Comparison of ENCODE assay signal across 8 cellular contexts in genomic region chr4:139085141-139085540, GRCh38.
DNase-seq lines count a peak whose midpoint lies in the region; ATAC-seq and TF ChIP-seq lines count a peak whose summit lies in the region.

No MANE protein-coding gene starts in this region.

- H3K9ac ChIP-seq in H9 (ENCODE audit: extremely low read depth, insufficient read length, low read length), result no peak overlapping the region

- H3K27ac Mint-ChIP-seq in H9, result peak overlapping the region; percentile 92 to 98 (median 96); a peak in 4 of 7 replicates
- H3K27ac Mint-ChIP-seq in activated T-helper 2 cell treated with anti-CD3 and anti-CD28 coated beads, Interferon-gamma antibody, Interleukin-2, Interleukin-4, amounts not matched to agents 10 μg/mL and 5 μg/mL and 100 μg/mL, durations not matched to agents 14 hours and 24 hours and 36 hours, result no peak overlapping the region

- no peaks in the 10 kb centered on the region for H3K79me1 ChIP-seq in H9 (ENCODE audit: insufficient read depth, low read depth, low read length, poor library complexity, severe bottlenecking)

- no peak overlapping the region for H2BK20ac ChIP-seq in H9 (ENCODE audit: low read depth, low read length, poor library complexity, severe bottlenecking)

- 0 out of 7 replicates have a peak, but pooled peaks cover 0 to 3% (median 0%) of the 10 kb centered on the region in 3 experiments for H3K36me3 Mint-ChIP-seq in H9 (ENCODE audit: insufficient read depth in 1 of 3, low read depth in 3 of 3)
- H3K36me3 Mint-ChIP-seq in activated T-helper 2 cell treated with anti-CD3 and anti-CD28 coated beads, Interferon-gamma antibody, Interleukin-2, Interleukin-4, amounts not matched to agents 10 μg/mL and 5 μg/mL and 100 μg/mL, durations not matched to agents 14 hours and 24 hours and 36 hours (ENCODE audit: low read depth), result peaks cover 17% of the 10 kb centered on the region

- no peak overlapping the region for H3K23ac ChIP-seq in H9 (ENCODE audit: insufficient read length, low read depth, low read length)

- no peak overlapping the region for H4K91ac ChIP-seq in H9 (ENCODE audit: insufficient read length, low read depth, low read length)

- H3T11ph ChIP-seq in H9 (ENCODE audit: low read length), result no peak overlapping the region

- no peak overlapping the region for H4K5ac ChIP-seq in H9 (ENCODE audit: insufficient read length, low read depth, low read length)

- WGBS in H9 (ENCODE audit: extremely low coverage, insufficient read length, low lambda C conversion rate), result no CpG with 5 or more reads among the region's 5 CpGs
- 35 to 44% methylated on average over 5 of the region's 5 CpGs for WGBS in tibial nerve, 2 donors

- no peaks in the 10 kb centered on the region for H3K9me3 ChIP-seq in H9 (ENCODE audit: control insufficient read depth, low read depth, low read length)
- H3K9me3 ChIP-seq in tibial nerve, result no peaks in the 10 kb centered on the region

- H2BK120ac ChIP-seq in H9 (ENCODE audit: low read depth, low read length, poor library complexity, severe bottlenecking), result no peak overlapping the region

- H3K4me2 ChIP-seq in H9 (ENCODE audit: insufficient read depth, insufficient read length, low read length), result peak overlapping the region; percentile 97

- H2BK12ac ChIP-seq in H9 (ENCODE audit: insufficient read length, low read depth, low read length), result no peak overlapping the region

- peaks cover 19 to 20% of the 10 kb centered on the region in 2 experiments for H3K4me1 Mint-ChIP-seq in H9
- H3K4me1 Mint-ChIP-seq in activated T-helper 2 cell treated with anti-CD3 and anti-CD28 coated beads, Interferon-gamma antibody, Interleukin-2, Interleukin-4, amounts not matched to agents 10 μg/mL and 5 μg/mL and 100 μg/mL, durations not matched to agents 14 hours and 24 hours and 36 hours (ENCODE audit: low read depth), result peaks cover 29% of the 10 kb centered on the region

- intact Hi-C loops in activated T-helper 2 cell treated with anti-CD3 and anti-CD28 coated beads, Interferon-gamma antibody, Interleukin-2, Interleukin-4, amounts not matched to agents 10 μg/mL and 5 μg/mL and 100 μg/mL, durations not matched to agents 14 hours and 24 hours and 36 hours (cut with micrococcal nuclease), result loop anchor here (10.0 kb wide), 1 partner anchor 1440 kb away; the partner anchor contains the start of gene ELMOD2

- peaks cover 10% of the 10 kb centered on the region; the same call in 1 of the 2 replicates for H3K79me2 ChIP-seq in H9 (ENCODE audit: insufficient read depth, low read length)

- no peak overlapping the region for H2AK5ac ChIP-seq in H9 (ENCODE audit: insufficient read length, low read length)

- TF ChIP-seq POLR2A in tibial nerve (IDR thresholded peaks at IDR 0.05), result no peak

- TF ChIP-seq CTCF in AG09319 (IDR thresholded peaks at IDR 0.05; ENCODE audit: low read depth, low read length) (peak; percentile 24), H9 (conservative IDR thresholded peaks at IDR 0.05) (0 out of 3 replicates have a peak, but pooled peaks have one; percentile 17), tibial nerve (IDR thresholded peaks at IDR 0.05) (no peak)

- peak overlapping the region in 2 of 4 donors; percentile 70 to 82 for H3K4me3 ChIP-seq in tibial nerve

- no peaks in the 10 kb centered on the region for H3K4me1 ChIP-seq in H9 (ENCODE audit: insufficient read depth, low read length)
- peaks cover 3 to 29% (median 20%) of the 10 kb centered on the region in 4 donors for H3K4me1 ChIP-seq in tibial nerve

- H3K27me3 ChIP-seq in H9 (ENCODE audit: insufficient read depth, low read length), result no peaks in the 10 kb centered on the region
- no peaks in the 10 kb centered on the region for H3K27me3 ChIP-seq in tibial nerve

- H2AFZ ChIP-seq in H9 (ENCODE audit: low read length), result no peak overlapping the region

- DNase-seq in AG09319 (ENCODE audit: extremely low read depth, low read depth), result no peak
- DNase-seq in H9, result no peak
- DNase-seq in activated T-helper 2 cell treated with anti-CD3 and anti-CD28 coated beads, Interferon-gamma antibody, Interleukin-2, Interleukin-4, amounts not matched to agents 10 μg/mL and 5 μg/mL and 100 μg/mL, durations not matched to agents 14 hours and 24 hours and 36 hours (ENCODE audit: low spot score), result no peak
- DNase-seq in iris pigment epithelial cell (ENCODE audit: low read depth), result peak; percentile 35
- no peak for DNase-seq in tibial nerve (ENCODE audit: low spot score in 2 of 2)

- H3K4me3 Mint-ChIP-seq in H9, result peak overlapping the region; percentile 97 to 99
- peak overlapping the region; percentile 99 for H3K4me3 Mint-ChIP-seq in activated T-helper 2 cell treated with anti-CD3 and anti-CD28 coated beads, Interferon-gamma antibody, Interleukin-2, Interleukin-4, amounts not matched to agents 10 μg/mL and 5 μg/mL and 100 μg/mL, durations not matched to agents 14 hours and 24 hours and 36 hours (ENCODE audit: low read depth)

- H3K4ac ChIP-seq in H9 (ENCODE audit: low read depth, low read length), result no peak overlapping the region

- H3K23me2 ChIP-seq in H9 (ENCODE audit: insufficient read length, low read depth, low read length, poor library complexity, severe bottlenecking), result peaks cover 11% of the 10 kb centered on the region

- no peak overlapping the region for H3K14ac ChIP-seq in H9 (ENCODE audit: insufficient read depth, low read length)

- no peak overlapping the region for H2BK15ac ChIP-seq in H9 (ENCODE audit: low read depth, low read length)

- TF ChIP-seq EP300 in tibial nerve (IDR thresholded peaks at IDR 0.05), result no peak

- no peak overlapping the region for H4K8ac ChIP-seq in H9 (replicated peaks; ENCODE audit: insufficient read length, low read depth, low read length)

- no peak overlapping the region for H3K56ac ChIP-seq in H9 (ENCODE audit: insufficient read length, low read depth, low read length)

- ATAC-seq in HG02852 (IDR thresholded peaks at IDR 0.05; ENCODE audit: unreplicated experiment) (no peak), HG03565 (IDR thresholded peaks at IDR 0.05; ENCODE audit: unreplicated experiment) (no peak), HG02763 (IDR thresholded peaks at IDR 0.05; ENCODE audit: unreplicated experiment) (no peak)

- no peak overlapping the region for H3K18ac ChIP-seq in H9 (ENCODE audit: insufficient read length, low read depth, low read length)

- no peaks in the 10 kb centered on the region for H3K9me3 Mint-ChIP-seq in H9
- H3K9me3 Mint-ChIP-seq in activated T-helper 2 cell treated with anti-CD3 and anti-CD28 coated beads, Interferon-gamma antibody, Interleukin-2, Interleukin-4, amounts not matched to agents 10 μg/mL and 5 μg/mL and 100 μg/mL, durations not matched to agents 14 hours and 24 hours and 36 hours, result no peaks in the 10 kb centered on the region

- H3K27me3 Mint-ChIP-seq in H9 (ENCODE audit: low read depth), result no peaks in the 10 kb centered on the region; the same call in 1 of the 2 replicates
- H3K27me3 Mint-ChIP-seq in activated T-helper 2 cell treated with anti-CD3 and anti-CD28 coated beads, Interferon-gamma antibody, Interleukin-2, Interleukin-4, amounts not matched to agents 10 μg/mL and 5 μg/mL and 100 μg/mL, durations not matched to agents 14 hours and 24 hours and 36 hours (ENCODE audit: low read depth), result no peaks in the 10 kb centered on the region

- no peaks in the 10 kb centered on the region for H4K20me1 ChIP-seq in H9 (ENCODE audit: control insufficient read depth, insufficient read depth, insufficient read length)

- H2BK5ac ChIP-seq in H9 (ENCODE audit: insufficient read length, low read length), result no peak overlapping the region

- H3K36me3 ChIP-seq in tibial nerve, result no peaks in the 10 kb centered on the region

- H3K27ac ChIP-seq in H9 (ENCODE audit: insufficient read length, low read depth, low read length) (no peak overlapping the region), tibial nerve (peak overlapping the region in 3 of 4 donors; percentile 95 to 97 (median 95))

Comparison
In these comparisons a context has a peak if more than half of its experiments do, and no peak if none do; other contexts are left out.
1. CTCF ChIP-seq: peak in AG09319 (single experiment) and H9 (single experiment); none in tibial nerve (0 of 5).